ENCODE assay signal across 28 cellular contexts in the genomic region with DNA sequence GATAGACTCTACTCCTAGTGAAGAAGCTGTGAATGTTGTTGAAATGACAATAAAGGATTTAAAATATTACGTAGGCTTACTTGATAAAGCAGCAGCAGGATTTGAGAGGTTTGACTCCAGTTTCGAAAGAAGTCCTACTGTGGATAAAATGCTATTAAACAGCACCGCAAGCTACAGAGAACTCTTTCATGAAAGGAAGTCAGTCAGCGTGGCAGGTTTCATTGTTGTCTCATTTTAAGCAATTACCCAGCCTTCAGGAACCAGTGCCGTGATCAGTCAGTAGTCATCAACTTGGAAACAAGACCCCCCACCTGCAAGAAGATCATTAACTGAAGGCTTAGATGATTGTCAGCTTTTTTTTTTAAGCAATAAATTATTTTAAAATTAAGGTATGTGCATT.
"Had no signal": no experiment of that assay in that cellular context is flagged by ENCODE, and none has a peak within 500 bp of the region (broad histone marks: within the 10 kb centered on the region; RNA-seq: fewer than 3 reads in every experiment).

No MANE protein-coding gene starts in this region.

- H3K9me3 ChIP-seq: esophagus muscularis mucosa, gastroesophageal sphincter, heart left ventricle, ovary, psoas muscle, sigmoid colon, stomach, thyroid gland, vagina had no signal

- H3K36me3 ChIP-seq: ovary had no signal

- H3K4me3 ChIP-seq: esophagus muscularis mucosa, gastroesophageal sphincter, heart left ventricle, hepatocyte, ovary, psoas muscle, sigmoid colon, stomach, thyroid gland, vagina had no signal

- H3K27me3 Mint-ChIP-seq: dendritic cell treated with granulocyte-macrophage colony-stimulating factor and Interleukin-4, amounts not matched to agents 40 ng/mL and 50 ng/mL, for 4 days; naive thymus-derived CD4-positive, alpha-beta T cell had no signal

- H3K4me1 Mint-ChIP-seq: nephron; stimulated activated effector memory CD8-positive, alpha-beta T cell treated with anti-CD3 and anti-CD28 coated beads, Interleukin-12 subunit alpha, Interleukin-12 subunit beta, amount 100 ng/mL, for 72 hours had no signal

- H3K27ac ChIP-seq: esophagus muscularis mucosa, foreskin keratinocyte, gastroesophageal sphincter, heart left ventricle, hepatocyte, ovary, psoas muscle, sigmoid colon, stomach, thyroid gland, vagina had no signal

- ATAC-seq: foreskin keratinocyte; gastroesophageal sphincter; heart left ventricle; left lobe of liver; naive thymus-derived CD4-positive, alpha-beta T cell; psoas muscle; right cardiac atrium; stimulated activated effector memory CD8-positive, alpha-beta T cell treated with anti-CD3 and anti-CD28 coated beads, Interleukin-12 subunit alpha, Interleukin-12 subunit beta, amount 100 ng/mL, for 72 hours had no signal

- DNase-seq: effector memory CD4-positive, alpha-beta T cell; foreskin keratinocyte; heart left ventricle; kidney; mesendoderm; midbrain; naive thymus-derived CD4-positive, alpha-beta T cell; occipital lobe; ovary; posterior cingulate gyrus; psoas muscle; right cardiac atrium; sigmoid colon; stimulated activated CD4-positive, alpha-beta T cell treated with anti-CD3 and anti-CD28 coated beads, Interleukin-2, amount 100 ng/mL, for 24 hours; stimulated activated CD4-positive, alpha-beta T cell treated with anti-CD3 and anti-CD28 coated beads, Interleukin-4, amount 100 ng/mL, for 24 hours; stimulated activated naive CD4-positive, alpha-beta T cell treated with Interleukin-2 at 50 U/mL for 16 hours; stomach; thyroid gland; trophoblast cell had no signal

- H3K4me3 Mint-ChIP-seq: dendritic cell treated with granulocyte-macrophage colony-stimulating factor and Interleukin-4, amounts not matched to agents 40 ng/mL and 50 ng/mL, for 4 days; naive thymus-derived CD4-positive, alpha-beta T cell; nephron; stimulated activated effector memory CD8-positive, alpha-beta T cell treated with anti-CD3 and anti-CD28 coated beads, Interleukin-12 subunit alpha, Interleukin-12 subunit beta, amount 100 ng/mL, for 72 hours had no signal

- H3K4me1 ChIP-seq: esophagus muscularis mucosa, foreskin keratinocyte, stomach, thyroid gland, vagina had no signal

- H3K27ac Mint-ChIP-seq: dendritic cell treated with granulocyte-macrophage colony-stimulating factor and Interleukin-4, amounts not matched to agents 40 ng/mL and 50 ng/mL, for 4 days; stimulated activated effector memory CD8-positive, alpha-beta T cell treated with anti-CD3 and anti-CD28 coated beads, Interleukin-12 subunit alpha, Interleukin-12 subunit beta, amount 100 ng/mL, for 72 hours had no signal

- H3K27me3 ChIP-seq: esophagus muscularis mucosa, foreskin keratinocyte, gastroesophageal sphincter, heart left ventricle, hepatocyte, ovary, sigmoid colon, stomach, thyroid gland, vagina had no signal

- H3K4me2 ChIP-seq: hepatocyte had no signal

- FAIRE-seq: endothelial cell of umbilical vein, kidney had no signal

- H3K9me3 Mint-ChIP-seq: dendritic cell treated with granulocyte-macrophage colony-stimulating factor and Interleukin-4, amounts not matched to agents 40 ng/mL and 50 ng/mL, for 4 days; naive thymus-derived CD4-positive, alpha-beta T cell; nephron; stimulated activated effector memory CD8-positive, alpha-beta T cell treated with anti-CD3 and anti-CD28 coated beads, Interleukin-12 subunit alpha, Interleukin-12 subunit beta, amount 100 ng/mL, for 72 hours had no signal

- H2AFZ ChIP-seq: hepatocyte had no signal
